Comparison of ENCODE assay signal across 27 cellular contexts in the genomic region with DNA sequence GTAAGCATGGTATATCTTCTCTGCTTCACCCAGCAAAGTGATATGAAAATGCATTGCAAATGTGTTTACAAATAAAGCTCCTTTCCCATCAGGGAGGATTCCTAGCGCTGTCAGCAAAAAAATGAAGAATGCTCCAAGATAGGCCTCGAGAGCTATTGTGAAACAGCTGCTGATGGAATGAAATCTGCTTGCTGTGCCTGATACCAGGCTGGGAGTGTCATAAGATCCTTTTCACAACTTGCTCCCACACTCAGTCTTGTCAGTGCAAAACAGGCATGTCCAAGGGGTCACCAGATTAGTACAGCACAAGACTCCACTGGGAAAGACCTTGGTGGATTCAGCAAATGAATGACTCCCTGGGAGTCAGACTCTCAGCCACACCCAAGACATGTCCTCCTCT. TPM values are rescaled to one million over a fixed set of nuclear protein-coding genes. Genes with fewer than 3 reads are reported as not detected.
"Had no signal": no experiment of that assay in that cellular context is flagged by ENCODE, and none has a peak within 500 bp of the region (broad histone marks: within the 10 kb centered on the region; RNA-seq: fewer than 3 reads in every experiment).

No MANE protein-coding gene starts in this region.

- ATAC-seq: activated CD8-positive, alpha-beta memory T cell treated with anti-CD3 and anti-CD28 coated beads, Interleukin-2, amount 10 ng/mL, durations not matched to agents 7 days and 5 days; activated CD8-positive, alpha-beta T cell treated with anti-CD3 and anti-CD28 coated beads for 36 hours; activated naive CD8-positive, alpha-beta T cell treated with anti-CD3 and anti-CD28 coated beads, Interleukin-2, amount 50 U/mL, for 24 hours; gastroesophageal sphincter; left colon; naive thymus-derived CD4-positive, alpha-beta T cell had no signal

- H3K4me1 ChIP-seq: ascending aorta, gastroesophageal sphincter, neural progenitor cell, thyroid gland had no signal

- H3K27ac ChIP-seq: ascending aorta, brain microvascular endothelial cell, gastroesophageal sphincter, neural progenitor cell, thyroid gland, WERI-Rb-1 had no signal

- H3K36me3 ChIP-seq: brain microvascular endothelial cell, neural progenitor cell, thyroid gland, WERI-Rb-1 had no signal

- H3K4me2 ChIP-seq: neural progenitor cell had no signal

- H3K9ac ChIP-seq: neural progenitor cell had no signal

- H2AFZ ChIP-seq: neural progenitor cell had no signal

- H3K9me3 ChIP-seq: ascending aorta, gastroesophageal sphincter, thyroid gland had no signal

- H3K4me3 ChIP-seq: ascending aorta, gastroesophageal sphincter, lung, neural progenitor cell, thyroid gland had no signal

- H3K27me3 ChIP-seq: ascending aorta, brain microvascular endothelial cell, gastroesophageal sphincter, neural progenitor cell, thyroid gland had no signal

- DNase-seq: activated CD4-positive, alpha-beta T cell treated with anti-CD3 and anti-CD28 coated beads, Interleukin-2, amount 10 ng/mL, durations not matched to agents 7 days and 5 days; activated CD4-positive, CD25-positive, alpha-beta regulatory T cell treated with anti-CD3 and anti-CD28 coated beads, Interleukin-2, amount 50 U/mL, for 72 hours; activated CD8-positive, alpha-beta memory T cell treated with anti-CD3 and anti-CD28 coated beads, Interleukin-2, amount 10 ng/mL, durations not matched to agents 7 days and 5 days; activated CD8-positive, alpha-beta T cell treated with anti-CD3 and anti-CD28 coated beads for 36 hours; activated gamma-delta T cell; activated naive CD4-positive, alpha-beta T cell treated with anti-CD3 and anti-CD28 coated beads, Interleukin-2, amount 50 U/mL, for 16 hours; activated naive CD8-positive, alpha-beta T cell treated with anti-CD3 and anti-CD28 coated beads, Interleukin-2, amount 50 U/mL, for 24 hours; activated T-cell treated with anti-CD3 and anti-CD28 coated beads for 4 hours; brain microvascular endothelial cell; dermis blood vessel endothelial cell; effector CD8-positive, alpha-beta T cell; erythroblast; left colon; naive thymus-derived CD4-positive, alpha-beta T cell; stimulated activated CD4-positive, alpha-beta T cell treated with anti-CD3 and anti-CD28 coated beads, Interleukin-12 subunit alpha, Interleukin-12 subunit beta, amount 100 ng/mL, for 4 hours; stimulated activated CD4-positive, alpha-beta T cell treated with anti-CD3 and anti-CD28 coated beads, Interleukin-4, amount 100 ng/mL, for 4 hours; substantia nigra; thyroid gland; WERI-Rb-1 had no signal

RNA-seq across cellular contexts. Expression of a gene that starts 56.1 kb away (rescaled TPM):
- total RNA-seq: activated CD4-positive, alpha-beta T cell treated with anti-CD3 and anti-CD28 coated beads, Interleukin-2, amount 10 ng/mL, durations not matched to agents 7 days and 5 days; activated T-helper 1 cell treated with anti-CD3 and anti-CD28 coated beads, Interleukin-12 subunit alpha, Interleukin-12 subunit beta, Interleukin-2, Interleukin-4 antibody, amounts not matched to agents 30 ng/mL and 10 ng/mL and 1 ng/mL, durations not matched to agents 14 hours and 24 hours and 36 hours; dermis blood vessel endothelial cell; osteoblast; progenitor cell of endocrine pancreas; T-helper 2 cell treated with Interferon-gamma antibody and Interleukin-4, amounts not matched to agents 100 ng/mL and 5 ng/mL, for 36 hours had no signal
